Comparison of ENCODE assay signal across 37 cellular contexts in genomic region chr13:86900906-86901305, GRCh38.
"Had no signal": no experiment of that assay in that cellular context is flagged by ENCODE, and none has a peak within 500 bp of the region (broad histone marks: within the 10 kb centered on the region; RNA-seq: fewer than 3 reads in every experiment).

No MANE protein-coding gene starts in this region.

- H3K4me3 ChIP-seq: adrenal gland, breast epithelium, coronary artery, dorsolateral prefrontal cortex, esophagus muscularis mucosa, gastroesophageal sphincter, heart right ventricle had no signal

- ATAC-seq: activated CD4-positive, CD25-positive, alpha-beta regulatory T cell treated with anti-CD3 and anti-CD28 coated beads, Interleukin-2, amount 50 U/mL, for 24 hours; activated CD8-positive, alpha-beta memory T cell treated with anti-CD3 and anti-CD28 coated beads, Interleukin-2, amount 10 ng/mL, durations not matched to agents 7 days and 5 days; activated CD8-positive, alpha-beta T cell treated with anti-CD3 and anti-CD28 coated beads, Interleukin-2, amount 10 ng/mL, durations not matched to agents 7 days and 5 days; activated naive CD8-positive, alpha-beta T cell treated with anti-CD3 and anti-CD28 coated beads, Interleukin-2, amount 50 U/mL, for 24 hours; gastroesophageal sphincter; heart right ventricle; T-helper 17 cell had no signal

- H3K27ac ChIP-seq: adrenal gland, breast epithelium, coronary artery, dorsolateral prefrontal cortex, esophagus muscularis mucosa, gastroesophageal sphincter, heart right ventricle, WERI-Rb-1 had no signal

- H3K36me3 ChIP-seq: adrenal gland, breast epithelium, esophagus muscularis mucosa, gastroesophageal sphincter, heart right ventricle, WERI-Rb-1 had no signal

- H3K4me1 Mint-ChIP-seq: activated B cell treated with CpG ODN at 0.5 μM for 24 hours; activated CD4-positive, alpha-beta T cell treated with anti-CD3 and anti-CD28 coated beads, Interleukin-2, amount 10 ng/mL, durations not matched to agents 24 days and 14 days; activated CD8-positive, alpha-beta memory T cell treated with anti-CD3 and anti-CD28 coated beads, Interleukin-2, amount 10 ng/mL, durations not matched to agents 7 days and 5 days; activated naive CD4-positive, alpha-beta T cell treated with anti-CD3 and anti-CD28 coated beads, Interleukin-2, amount 50 U/mL, for 24 hours; activated naive CD8-positive, alpha-beta T cell treated with anti-CD3 and anti-CD28 coated beads for 36 hours; activated naive CD8-positive, alpha-beta T cell treated with anti-CD3 and anti-CD28 coated beads, Interleukin-2, amount 50 U/mL, for 24 hours; brain; central memory CD8-positive, alpha-beta T cell; T-helper 17 cell had no signal

- H3K27me3 ChIP-seq: adrenal gland, breast epithelium, dorsolateral prefrontal cortex, esophagus muscularis mucosa, gastroesophageal sphincter, heart right ventricle had no signal

- H3K4me3 Mint-ChIP-seq: activated B cell treated with CpG ODN at 0.5 μM for 24 hours; activated CD4-positive, alpha-beta memory T cell treated with anti-CD3 and anti-CD28 coated beads for 36 hours; activated CD4-positive, alpha-beta T cell treated with anti-CD3 and anti-CD28 coated beads, Interleukin-2, amount 10 ng/mL, durations not matched to agents 24 days and 14 days; activated CD8-positive, alpha-beta memory T cell treated with anti-CD3 and anti-CD28 coated beads, Interleukin-2, amount 10 ng/mL, durations not matched to agents 7 days and 5 days; activated CD8-positive, alpha-beta T cell treated with anti-CD3 and anti-CD28 coated beads, Interleukin-2, amount 10 ng/mL, durations not matched to agents 7 days and 5 days; activated naive CD4-positive, alpha-beta T cell treated with anti-CD3 and anti-CD28 coated beads for 36 hours; activated naive CD4-positive, alpha-beta T cell treated with anti-CD3 and anti-CD28 coated beads, Interleukin-2, amount 50 U/mL, for 24 hours; activated naive CD8-positive, alpha-beta T cell treated with anti-CD3 and anti-CD28 coated beads for 36 hours; activated naive CD8-positive, alpha-beta T cell treated with anti-CD3 and anti-CD28 coated beads, Interleukin-2, amount 50 U/mL, for 24 hours; activated T-helper 1 cell treated with anti-CD3 and anti-CD28 coated beads, Interleukin-12 subunit alpha, Interleukin-12 subunit beta, Interleukin-2, Interleukin-4 antibody, amounts not matched to agents 30 ng/mL and 10 ng/mL and 1 ng/mL, durations not matched to agents 14 hours and 24 hours and 36 hours; brain; central memory CD8-positive, alpha-beta T cell; dendritic cell treated with granulocyte-macrophage colony-stimulating factor and Interleukin-4, amounts not matched to agents 40 ng/mL and 50 ng/mL, for 4 days; endodermal cell; T-helper 17 cell; T-helper 2 cell treated with Interferon-gamma antibody and Interleukin-4, amounts not matched to agents 5 μg/mL and 100 μg/mL, for 36 hours had no signal

- H3K27me3 Mint-ChIP-seq: activated B cell treated with CpG ODN at 0.5 μM for 24 hours; activated CD4-positive, alpha-beta memory T cell treated with anti-CD3 and anti-CD28 coated beads for 36 hours; activated CD4-positive, alpha-beta T cell treated with anti-CD3 and anti-CD28 coated beads, Interleukin-2, amount 10 ng/mL, durations not matched to agents 24 days and 14 days; activated CD8-positive, alpha-beta memory T cell treated with anti-CD3 and anti-CD28 coated beads, Interleukin-2, amount 10 ng/mL, durations not matched to agents 7 days and 5 days; activated naive CD4-positive, alpha-beta T cell treated with anti-CD3 and anti-CD28 coated beads, Interleukin-2, amount 50 U/mL, for 24 hours; activated naive CD8-positive, alpha-beta T cell treated with anti-CD3 and anti-CD28 coated beads for 36 hours; activated naive CD8-positive, alpha-beta T cell treated with anti-CD3 and anti-CD28 coated beads, Interleukin-2, amount 50 U/mL, for 24 hours; central memory CD8-positive, alpha-beta T cell; dendritic cell treated with granulocyte-macrophage colony-stimulating factor and Interleukin-4, amounts not matched to agents 40 ng/mL and 50 ng/mL, for 4 days; T-helper 17 cell had no signal

- H3K27ac Mint-ChIP-seq: activated B cell treated with CpG ODN at 0.5 μM for 24 hours; activated CD4-positive, alpha-beta memory T cell treated with anti-CD3 and anti-CD28 coated beads for 36 hours; activated CD4-positive, alpha-beta T cell treated with anti-CD3 and anti-CD28 coated beads, Interleukin-2, amount 10 ng/mL, durations not matched to agents 24 days and 14 days; activated CD8-positive, alpha-beta memory T cell treated with anti-CD3 and anti-CD28 coated beads, Interleukin-2, amount 10 ng/mL, durations not matched to agents 7 days and 5 days; activated CD8-positive, alpha-beta T cell treated with anti-CD3 and anti-CD28 coated beads, Interleukin-2, amount 10 ng/mL, durations not matched to agents 7 days and 5 days; activated naive CD4-positive, alpha-beta T cell treated with anti-CD3 and anti-CD28 coated beads for 36 hours; activated naive CD4-positive, alpha-beta T cell treated with anti-CD3 and anti-CD28 coated beads, Interleukin-2, amount 50 U/mL, for 24 hours; activated naive CD8-positive, alpha-beta T cell treated with anti-CD3 and anti-CD28 coated beads for 36 hours; activated naive CD8-positive, alpha-beta T cell treated with anti-CD3 and anti-CD28 coated beads, Interleukin-2, amount 50 U/mL, for 24 hours; activated T-helper 1 cell treated with anti-CD3 and anti-CD28 coated beads, Interleukin-12 subunit alpha, Interleukin-12 subunit beta, Interleukin-2, Interleukin-4 antibody, amounts not matched to agents 30 ng/mL and 10 ng/mL and 1 ng/mL, durations not matched to agents 14 hours and 24 hours and 36 hours; activated T-helper 2 cell treated with anti-CD3 and anti-CD28 coated beads, Interferon-gamma antibody, Interleukin-2, Interleukin-4, amounts not matched to agents 10 μg/mL and 5 μg/mL and 100 μg/mL, durations not matched to agents 14 hours and 24 hours and 36 hours; brain; dendritic cell treated with granulocyte-macrophage colony-stimulating factor and Interleukin-4, amounts not matched to agents 40 ng/mL and 50 ng/mL, for 4 days; endodermal cell; T-helper 17 cell; T-helper 2 cell treated with Interferon-gamma antibody and Interleukin-4, amounts not matched to agents 5 μg/mL and 100 μg/mL, for 36 hours had no signal

- H3K9me3 ChIP-seq: adrenal gland, breast epithelium, esophagus muscularis mucosa, gastroesophageal sphincter had no signal

- H3K36me3 Mint-ChIP-seq: activated CD4-positive, alpha-beta memory T cell treated with anti-CD3 and anti-CD28 coated beads for 36 hours; activated CD8-positive, alpha-beta memory T cell treated with anti-CD3 and anti-CD28 coated beads, Interleukin-2, amount 10 ng/mL, durations not matched to agents 7 days and 5 days; activated naive CD4-positive, alpha-beta T cell treated with anti-CD3 and anti-CD28 coated beads, Interleukin-2, amount 50 U/mL, for 24 hours; activated naive CD8-positive, alpha-beta T cell treated with anti-CD3 and anti-CD28 coated beads for 36 hours; brain had no signal

- DNase-seq: activated B cell treated with CpG ODN at 0.5 μM for 24 hours; activated CD4-positive, alpha-beta memory T cell treated with anti-CD3 and anti-CD28 coated beads for 36 hours; activated CD4-positive, alpha-beta T cell treated with anti-CD3 and anti-CD28 coated beads, Interleukin-2, amount 10 ng/mL, durations not matched to agents 24 days and 14 days; activated CD8-positive, alpha-beta memory T cell treated with anti-CD3 and anti-CD28 coated beads, Interleukin-2, amount 10 ng/mL, durations not matched to agents 7 days and 5 days; activated CD8-positive, alpha-beta memory T cell treated with anti-CD3 and anti-CD28 coated beads, Interleukin-2, amount 50 U/mL, for 4 hours; activated CD8-positive, alpha-beta T cell treated with anti-CD3 and anti-CD28 coated beads, Interleukin-2, amount 10 ng/mL, durations not matched to agents 7 days and 5 days; activated effector memory CD4-positive, alpha-beta T cell treated with anti-CD3 and anti-CD28 coated beads, Interleukin-2, amount 50 U/mL, for 16 hours; activated naive CD4-positive, alpha-beta T cell treated with anti-CD3 and anti-CD28 coated beads for 36 hours; activated naive CD8-positive, alpha-beta T cell treated with anti-CD3 and anti-CD28 coated beads for 36 hours; activated naive CD8-positive, alpha-beta T cell treated with anti-CD3 and anti-CD28 coated beads, Interleukin-2, amount 50 U/mL, for 24 hours; activated T-cell treated with anti-CD3 and anti-CD28 coated beads, Interleukin-2, amount 50 U/mL, for 1 hour; activated T-cell treated with anti-CD3 and anti-CD28 coated beads, Interleukin-2, amount 50 U/mL, for 48 hours; adrenal gland; amygdala; aorta; dorsolateral prefrontal cortex; effector memory CD4-positive, alpha-beta T cell; endodermal cell; erythroblast; foreskin melanocyte; heart right ventricle; T-helper 1 cell; T-helper 17 cell; T1000; WERI-Rb-1 had no signal

- H3K4me1 ChIP-seq: adrenal gland, breast epithelium, esophagus muscularis mucosa, gastroesophageal sphincter, heart right ventricle had no signal

- H3K9me3 Mint-ChIP-seq: activated naive CD4-positive, alpha-beta T cell treated with anti-CD3 and anti-CD28 coated beads, Interleukin-2, amount 50 U/mL, for 24 hours; activated naive CD8-positive, alpha-beta T cell treated with anti-CD3 and anti-CD28 coated beads for 36 hours; activated naive CD8-positive, alpha-beta T cell treated with anti-CD3 and anti-CD28 coated beads, Interleukin-2, amount 50 U/mL, for 24 hours had no signal
